Comparison of ENCODE assay signal across 27 cellular contexts in genomic region chr11:58493676-58494075, GRCh38. TPM values are rescaled to one million over a fixed set of nuclear protein-coding genes. Genes with fewer than 3 reads are reported as not detected.
DNase-seq lines count a peak whose midpoint lies in the region; ATAC-seq, FAIRE-seq and TF ChIP-seq lines count a peak whose summit lies in the region.
"Had no signal": no experiment of that assay in that cellular context is flagged by ENCODE, and none has a peak within 500 bp of the region (broad histone marks: within the 10 kb centered on the region; RNA-seq: fewer than 3 reads in every experiment).

No MANE protein-coding gene starts in this region.

- CTCF ChIA-PET in A673 (lab: Charles Lee) = no interaction called here

- no peak for TF ChIP-seq CTCF in brain microvascular endothelial cell (IDR thresholded peaks at IDR 0.05; ENCODE audit: low read depth, low read length, missing control alignments)
- no peak for TF ChIP-seq CTCF in A673 (conservative IDR thresholded peaks at IDR 0.05; ENCODE audit: low read depth, low read length)
- TF ChIP-seq CTCF in pancreas (IDR thresholded peaks at IDR 0.05) = no peak

- H3K4me3 ChIP-seq in ACC112 (ENCODE audit: low read depth, low read length) = no peak overlapping the region
- no peak overlapping the region for H3K4me3 ChIP-seq in brain microvascular endothelial cell (ENCODE audit: low read depth, low read length)
- H3K4me3 ChIP-seq in A673 (ENCODE audit: low read depth, low read length, poor library complexity, severe bottlenecking) = no peak overlapping the region
- H3K4me3 ChIP-seq in pancreas = no peak overlapping the region
- H3K4me3 ChIP-seq: K562 had no signal

- H2AFZ ChIP-seq in ACC112 (ENCODE audit: low read length, unreplicated experiment) = no peak overlapping the region

- peak; percentile 70 for DNase-seq in HCEC 1CT
- peak; percentile 29 for DNase-seq in brain microvascular endothelial cell
- peak; percentile 59 for DNase-seq in myocyte (ENCODE audit: low read depth)
- DNase-seq in A673 (ENCODE audit: low spot score) = no peak
- DNase-seq in pancreas = no peak
- no peak for DNase-seq in immature natural killer cell
- DNase-seq: activated CD8-positive, alpha-beta memory T cell treated with anti-CD3 and anti-CD28 coated beads for 24 hours; activated T-cell treated with anti-CD3 and anti-CD28 coated beads, Interleukin-2, amount 50 U/mL, for 48 hours; DMS 273 treated with DMSO at 0.1 percent for 48 hours; GF-D8; left ventricle myocardium superior; NCI-H1092 treated with DMSO at 0.1 percent for 48 hours; NCI-H2081; NK-92 treated with Interleukin-12 subunit alpha and Interleukin-12 subunit beta, amount 100 ng/mL, for 24 hours; stimulated activated naive CD4-positive, alpha-beta T cell treated with Interleukin-2 at 50 U/mL for 16 hours; T1000 had no signal

- no peaks in the 10 kb centered on the region for H3K79me2 ChIP-seq in ACC112 (ENCODE audit: control insufficient read depth, insufficient read depth, low read length, unreplicated experiment)

- H3K27me3 Mint-ChIP-seq in immature natural killer cell (ENCODE audit: low read depth in 3 of 3) = peaks cover 0 to 2% (median 0%) of the 10 kb centered on the region in 3 donors
- H3K27me3 Mint-ChIP-seq: activated naive CD4-positive, alpha-beta T cell treated with anti-CD3 and anti-CD28 coated beads, Interleukin-2, amount 50 U/mL, for 24 hours had no signal

- H3K4me3 Mint-ChIP-seq in immature natural killer cell = no peak overlapping the region
- H3K4me3 Mint-ChIP-seq: activated naive CD4-positive, alpha-beta T cell treated with anti-CD3 and anti-CD28 coated beads, Interleukin-2, amount 50 U/mL, for 24 hours; type B pancreatic cell had no signal

- whole genome bisulfite sequencing in pancreas, 2 donors = 76 to 81% methylated on average over 2 of the region's 2 CpGs

- H3K9me3 ChIP-seq in A673 (ENCODE audit: low read depth, low read length, poor library complexity, severe bottlenecking) = no peaks in the 10 kb centered on the region
- no peaks in the 10 kb centered on the region for H3K9me3 ChIP-seq in pancreas

- ATAC-seq in GM19463 (IDR thresholded peaks at IDR 0.05; ENCODE audit: unreplicated experiment) = no peak
- ATAC-seq in pancreas = no peak
- ATAC-seq: K562, left ventricle myocardium superior had no signal

- peaks cover 0 to 5% (median 0%) of the 10 kb centered on the region in 3 donors for H3K36me3 Mint-ChIP-seq in immature natural killer cell
- H3K36me3 Mint-ChIP-seq: activated naive CD4-positive, alpha-beta T cell treated with anti-CD3 and anti-CD28 coated beads, Interleukin-2, amount 50 U/mL, for 24 hours; type B pancreatic cell had no signal

- H3K36me3 ChIP-seq in ACC112 (ENCODE audit: insufficient read depth, low read length) = no peaks in the 10 kb centered on the region
- no peaks in the 10 kb centered on the region for H3K36me3 ChIP-seq in brain microvascular endothelial cell (replicated peaks)
- no peaks in the 10 kb centered on the region for H3K36me3 ChIP-seq in A673 (ENCODE audit: insufficient read depth, low read length, poor library complexity, severe bottlenecking)
- no peaks in the 10 kb centered on the region for H3K36me3 ChIP-seq in pancreas

- in situ Hi-C loops in brain microvascular endothelial cell (cut with HindIII; ENCODE audit: low pct_ligation_motif_present, low sequenced_read_pairs) = no loop called here

- H3K27ac Mint-ChIP-seq in immature natural killer cell = no peak overlapping the region
- H3K27ac Mint-ChIP-seq: type B pancreatic cell had no signal

- no TSS peak for BruUV-seq in A673 (replicated peaks; lab: Mats Ljungman, UMichigan)

- H3K27ac ChIP-seq in ACC112 (ENCODE audit: low read depth, low read length) (peak overlapping the region; percentile 40; the same call in 1 of the 2 replicates), brain microvascular endothelial cell (peak overlapping the region; percentile 69), A673 (ENCODE audit: low read depth, low read length, poor library complexity, severe bottlenecking) (no peak overlapping the region), pancreas (no peak overlapping the region)

- H3K9me3 Mint-ChIP-seq in immature natural killer cell = peaks cover 0 to 2% (median 0%) of the 10 kb centered on the region in 6 donors
- H3K9me3 Mint-ChIP-seq: activated naive CD4-positive, alpha-beta T cell treated with anti-CD3 and anti-CD28 coated beads, Interleukin-2, amount 50 U/mL, for 24 hours; type B pancreatic cell had no signal

- POLR2A ChIA-PET in A673 (lab: Charles Lee; ENCODE audit: low non-redundant PET) = no interaction called here

- H3K4me1 Mint-ChIP-seq in immature natural killer cell = peaks cover 21 to 25% of the 10 kb centered on the region in 2 donors

- FAIRE-seq in pancreas (lab: Jason Lieb, UNC) = no peak
- FAIRE-seq: A204.1, K562, RCC 7860 had no signal

- peaks cover 17% of the 10 kb centered on the region for H3K4me1 ChIP-seq in ACC112 (ENCODE audit: control insufficient read depth, insufficient read depth, low read length, unreplicated experiment)
- H3K4me1 ChIP-seq in A673 (ENCODE audit: insufficient read depth, low read length, poor library complexity, severe bottlenecking) = no peaks in the 10 kb centered on the region
- H3K4me1 ChIP-seq in pancreas = no peaks in the 10 kb centered on the region

- H3K27me3 ChIP-seq in ACC112 (ENCODE audit: insufficient read depth, low read length) (no peaks in the 10 kb centered on the region), brain microvascular endothelial cell (replicated peaks) (no peaks in the 10 kb centered on the region), A673 (replicated peaks; ENCODE audit: insufficient read depth, low read depth, low read length, poor library complexity) (peaks cover 6% of the 10 kb centered on the region), pancreas (no peaks in the 10 kb centered on the region)

- intact Hi-C loops in A673 (cut with micrococcal nuclease; ENCODE audit: unreplicated experiment) = no loop called here
- intact Hi-C loops in pancreas (cut with DNase I) = no loop called here

RNA-seq across cellular contexts. Expression of gene OR5B21, which starts 14.2 kb away (rescaled TPM):
- total RNA-seq in myocyte (not detected in 2 replicates), A673 (2021) (not detected in 2 replicates), pancreas (not detected)
- polyA plus RNA-seq in myocyte (2012) = not detected
- polyA plus RNA-seq in pancreas (not detected), immature natural killer cell (not detected)
- total RNA-seq: dermis microvascular lymphatic vessel endothelial cell, K562, left ventricle myocardium superior, mucosa of gallbladder, NCI-H460 had no signal
- polyA plus RNA-seq: esophagus, K562 had no signal

RNA-seq across cellular contexts. Expression of gene OR5B12, which starts 51.6 kb away (rescaled TPM):
- total RNA-seq in myocyte (not detected in 2 replicates), A673 (2021) (not detected in 2 replicates), pancreas (not detected)
- not detected for polyA plus RNA-seq in myocyte (2012)
- polyA plus RNA-seq in pancreas (not detected), immature natural killer cell (not detected)
- total RNA-seq: dermis microvascular lymphatic vessel endothelial cell, K562, left ventricle myocardium superior, mucosa of gallbladder, NCI-H460 had no signal
- polyA plus RNA-seq: esophagus had no signal

Comparison
In these comparisons a context has a peak if more than half of its experiments do, and no peak if none do; other contexts are left out.
1. H3K27ac ChIP-seq: peak in ACC112 (single experiment) and brain microvascular endothelial cell (single experiment); none in A673 (single experiment) and pancreas (0 of 4).
2. DNase-seq: peak in HCEC 1CT (single experiment), brain microvascular endothelial cell (single experiment) and myocyte (single experiment); none in A673 (single experiment), pancreas (0 of 6) and immature natural killer cell (0 of 3).